Comparison of ENCODE assay signal across 9 cellular contexts in genomic region chr11:1262172-1263006, GRCh38. TPM values are rescaled to one million over a fixed set of nuclear protein-coding genes. Genes with fewer than 3 reads are reported as not detected.
DNase-seq lines count a peak whose midpoint lies in the region; ATAC-seq and TF ChIP-seq lines count a peak whose summit lies in the region.
"Had no signal": no experiment of that assay in that cellular context is flagged by ENCODE, and none has a peak within 500 bp of the region (broad histone marks: within the 10 kb centered on the region; RNA-seq: fewer than 3 reads in every experiment).

No MANE protein-coding gene starts in this region.

- peak overlapping the region; percentile 71 for H3K4me3 Mint-ChIP-seq in activated T-cell treated with anti-CD3 and anti-CD28 coated beads, Interleukin-2, amount 50 U/mL, for 4 hours

- 0 out of 2 replicates have a peak overlapping the region, but pooled peaks have one; percentile 58 for H2AFZ ChIP-seq in PC-9

- TF ChIP-seq CTCF in PC-9 (conservative IDR thresholded peaks at IDR 0.05), result no peak

- H3K9me3 ChIP-seq in HUES6 (ENCODE audit: control insufficient read depth, insufficient read depth, low read depth, low read length) (peaks cover 20% of the 10 kb centered on the region), PC-9 (ENCODE audit: insufficient read depth, low read depth) (no peaks in the 10 kb centered on the region), esophagus (ENCODE audit: control insufficient read depth in 2 of 2, insufficient read depth in 1 of 2, low read depth in 1 of 2, low read length in 1 of 2) (no peaks in the 10 kb centered on the region), mucosa of stomach (ENCODE audit: control insufficient read depth, low read length) (no peaks in the 10 kb centered on the region)

- H3K36me3 Mint-ChIP-seq in activated T-cell treated with anti-CD3 and anti-CD28 coated beads, Interleukin-2, amount 50 U/mL, for 4 hours (ENCODE audit: insufficient read depth), result peaks cover 6% of the 10 kb centered on the region

- H3K4me1 Mint-ChIP-seq in activated T-cell treated with anti-CD3 and anti-CD28 coated beads, Interleukin-2, amount 50 U/mL, for 4 hours (ENCODE audit: low read depth), result peaks cover 14% of the 10 kb centered on the region

- H3K9me2 ChIP-seq in PC-9 (ENCODE audit: insufficient read depth), result no peaks in the 10 kb centered on the region

- H3K27me3 Mint-ChIP-seq in activated T-cell treated with anti-CD3 and anti-CD28 coated beads, Interleukin-2, amount 50 U/mL, for 4 hours (ENCODE audit: low read depth), result no peaks in the 10 kb centered on the region

- peak overlapping the region; percentile 63 for H3K4me3 ChIP-seq in HUES6 (ENCODE audit: low read depth, low read length)
- H3K4me3 ChIP-seq in PC-9, result peak overlapping the region; percentile 48; the same call in 1 of the 2 replicates
- H3K4me3 ChIP-seq in esophagus (ENCODE audit: low read depth in 1 of 2, low read length in 2 of 2), result peak overlapping the region; percentile 25 to 42
- H3K4me3 ChIP-seq in mucosa of stomach (ENCODE audit: low read length), result peak overlapping the region; percentile 47

- H3K27ac ChIP-seq in HUES6 (ENCODE audit: low read depth, low read length) (peak overlapping the region; percentile 64), PC-9 (peak overlapping the region; percentile 23; the same call in 1 of the 2 replicates), esophagus (ENCODE audit: low read depth in 2 of 2, low read length in 1 of 2) (peak overlapping the region; percentile 21 to 80)
- H3K27ac ChIP-seq: KMS-11 had no signal

- DNase-seq in AML-193 (lab: John Stamatoyannopoulos, UW) (peak; percentile 59), PC-9 (peak; percentile 70 to 91)
- DNase-seq in activated T-cell treated with anti-CD3 and anti-CD28 coated beads, Interleukin-2, amount 50 U/mL, for 4 hours, result peak; percentile 80
- DNase-seq in stimulated activated CD8-positive, alpha-beta memory T cell treated with anti-CD3 and anti-CD28 coated beads, Interleukin-4, amount 100 ng/mL, for 24 hours (ENCODE audit: low read depth), result peak; percentile 77

- H3F3A ChIP-seq in PC-9 (ENCODE audit: insufficient read depth, low read depth), result peaks cover 4% of the 10 kb centered on the region; the same call in 1 of the 2 replicates

- intact Hi-C loops in PC-9 (cut with micrococcal nuclease; ENCODE audit: unreplicated experiment), result loop anchor here (5.0 kb wide), 1 partner anchor 60 kb away; no protein-coding TSS in a partner anchor

- POLR2A ChIA-PET in PC-9 (lab: Charles Lee; ENCODE audit: unreplicated experiment), result interaction anchor here (0.6 to 0.7 kb wide), 3 partner anchors 9 to 110 kb away, joined by 3 to 5 read pairs (median 3); no protein-coding TSS in a partner anchor

- H3K4me2 ChIP-seq in PC-9, result peak overlapping the region; percentile 71
- H3K4me2 ChIP-seq: KMS-11 had no signal

- H3K27me3 ChIP-seq in HUES6 (ENCODE audit: control insufficient read depth, insufficient read depth, low read length) (no peaks in the 10 kb centered on the region), PC-9 (ENCODE audit: insufficient read depth, low read depth) (no peaks in the 10 kb centered on the region), esophagus (ENCODE audit: control insufficient read depth in 1 of 2, insufficient read depth in 2 of 2, low read length in 2 of 2) (no peaks in the 10 kb centered on the region), mucosa of stomach (ENCODE audit: control insufficient read depth, insufficient read depth, low read length) (no peaks in the 10 kb centered on the region)

- no peaks in the 10 kb centered on the region for H3K36me3 ChIP-seq in HUES6 (ENCODE audit: control insufficient read depth, insufficient read depth, low read length)
- H3K36me3 ChIP-seq in PC-9 (ENCODE audit: low read depth), result no peaks in the 10 kb centered on the region
- H3K36me3 ChIP-seq in esophagus (ENCODE audit: control insufficient read depth in 2 of 2, insufficient read depth in 2 of 2, low read length in 1 of 2), result no peaks in the 10 kb centered on the region
- H3K36me3 ChIP-seq in mucosa of stomach (ENCODE audit: control insufficient read depth, insufficient read depth, low read length), result no peaks in the 10 kb centered on the region

- H3K9ac ChIP-seq in HUES6 (ENCODE audit: low read length) (peak overlapping the region; percentile 65), mucosa of stomach (ENCODE audit: low read length) (peak overlapping the region; percentile 61)
- H3K9ac ChIP-seq: KMS-11 had no signal

- CTCF ChIA-PET in PC-9 (lab: Charles Lee), result no interaction called here

- no peaks in the 10 kb centered on the region for H4K20me1 ChIP-seq in PC-9 (ENCODE audit: insufficient read depth)

- 9 to 11% methylated on average over 28 to 31 of the region's 31 CpGs for WGBS in esophagus, 2 donors

- peaks cover 11% of the 10 kb centered on the region for H3K9me3 Mint-ChIP-seq in activated T-cell treated with anti-CD3 and anti-CD28 coated beads, Interleukin-2, amount 50 U/mL, for 4 hours

- TSS peak; percentile 95 for BruUV-seq in PC-9 (replicated peaks; lab: Mats Ljungman, UMichigan)

- H3K4me1 ChIP-seq in HUES6 (ENCODE audit: control insufficient read depth, insufficient read depth, low read length) (peaks cover 22% of the 10 kb centered on the region), PC-9 (replicated peaks; ENCODE audit: insufficient read depth) (peaks cover 6% of the 10 kb centered on the region), esophagus (ENCODE audit: control insufficient read depth in 2 of 2, insufficient read depth in 2 of 2, low read length in 1 of 2) (peaks cover 7 to 10% of the 10 kb centered on the region in 2 donors), mucosa of stomach (ENCODE audit: control insufficient read depth, insufficient read depth, low read length) (peaks cover 17% of the 10 kb centered on the region)

- H3K79me2 ChIP-seq in PC-9 (ENCODE audit: low read depth), result no peaks in the 10 kb centered on the region

- peak; percentile 91 for ATAC-seq in GM19395 (IDR thresholded peaks at IDR 0.05; ENCODE audit: unreplicated experiment)
- peak; percentile 83 to 91 for ATAC-seq in activated T-cell treated with anti-CD3 and anti-CD28 coated beads, Interleukin-2, amount 50 U/mL, for 4 hours

RNA-seq across cellular contexts. Expression of gene MUC5B, which starts 39.5 kb away (rescaled TPM):
- 2.1 and 3.3 TPM in 2 replicates for total RNA-seq in PC-9 (2021)
- total RNA-seq in activated T-cell treated with anti-CD3 and anti-CD28 coated beads, Interleukin-2, amount 50 U/mL, for 4 hours, result 1 to 10 TPM; 1.1 to 2.2 (median 1.4) TPM
- under 1 TPM; 0.18 to 0.56 TPM for polyA plus RNA-seq in esophagus

RNA-seq across cellular contexts. Expression of gene TOLLIP, which starts 47.0 kb away (rescaled TPM):
- 29.5 and 35.8 TPM in 2 replicates for total RNA-seq in PC-9 (2021)
- total RNA-seq in activated T-cell treated with anti-CD3 and anti-CD28 coated beads, Interleukin-2, amount 50 U/mL, for 4 hours, result 10 to 100 TPM; 38.0 to 45.9 (median 44.3) TPM
- 10 to 100 TPM; 44.4 to 68.0 TPM for polyA plus RNA-seq in esophagus

Comparison
In these comparisons a context has a peak if more than half of its experiments do, and no peak if none do; other contexts are left out.
1. Peak in every context shown above with its lines: DNase-seq, ATAC-seq, H3K4me3 ChIP-seq and H3K27ac ChIP-seq.